Comparison of ENCODE assay signal across 12 cellular contexts in genomic region chr22:27318516-27318915, GRCh38.
DNase-seq lines count a peak whose midpoint lies in the region; ATAC-seq and TF ChIP-seq lines count a peak whose summit lies in the region.
"Had no signal": no experiment of that assay in that cellular context is flagged by ENCODE, and none has a peak within 500 bp of the region (broad histone marks: within the 10 kb centered on the region; RNA-seq: fewer than 3 reads in every experiment).

No MANE protein-coding gene starts in this region.

- no peaks in the 10 kb centered on the region for H3K36me3 ChIP-seq in right atrium auricular region
- H3K36me3 ChIP-seq in kidney epithelial cell (ENCODE audit: control insufficient read depth, insufficient read depth, low read length), result no peaks in the 10 kb centered on the region
- H3K36me3 ChIP-seq in suprapubic skin, result no peaks in the 10 kb centered on the region
- no peaks in the 10 kb centered on the region for H3K36me3 ChIP-seq in ascending aorta
- H3K36me3 ChIP-seq: prostate gland had no signal

- H3K4me1 ChIP-seq in right atrium auricular region (peaks cover 0 to 19% of the 10 kb centered on the region in 2 donors), suprapubic skin (peaks cover 12% of the 10 kb centered on the region), ascending aorta (peaks cover 0 to under 1% of the 10 kb centered on the region in 2 donors)
- H3K4me1 ChIP-seq: prostate gland had no signal

- H3K27ac ChIP-seq in right atrium auricular region (no peak overlapping the region), suprapubic skin (no peak overlapping the region), ascending aorta (no peak overlapping the region)
- H3K27ac ChIP-seq: prostate gland had no signal

- 14% methylated on average over 3 of the region's 3 CpGs for WGBS in suprapubic skin

- intact Hi-C loops in Right ventricle myocardium superior (cut with DNase I) (no loop called here), ascending aorta (cut with DNase I) (no loop called here)

- TF ChIP-seq EP300 in suprapubic skin (IDR thresholded peaks at IDR 0.05), result no peak

- peaks cover 0 to under 1% of the 10 kb centered on the region in 2 donors for H3K27me3 ChIP-seq in right atrium auricular region
- H3K27me3 ChIP-seq in kidney epithelial cell (ENCODE audit: control insufficient read depth, insufficient read depth, low read length), result peaks cover 14% of the 10 kb centered on the region
- H3K27me3 ChIP-seq in suprapubic skin, result peaks cover 35% of the 10 kb centered on the region
- H3K27me3 ChIP-seq in ascending aorta, result no peaks in the 10 kb centered on the region

- no peak overlapping the region for H3K4me3 ChIP-seq in right atrium auricular region
- no peak overlapping the region for H3K4me3 ChIP-seq in kidney epithelial cell (ENCODE audit: low read depth, low read length)
- no peak overlapping the region for H3K4me3 ChIP-seq in suprapubic skin
- no peak overlapping the region for H3K4me3 ChIP-seq in ascending aorta
- H3K4me3 ChIP-seq: prostate gland had no signal

- DNase-seq in Right ventricle myocardium superior (no peak), right atrium auricular region (ENCODE audit: low spot score) (no peak), dedifferentiated amniotic fluid mesenchymal stem cell (ENCODE audit: extremely low spot score) (peak; percentile 68), kidney epithelial cell (ENCODE audit: low read depth) (peak; percentile 49), amygdala (lab: John Stamatoyannopoulos, UW) (no peak), suprapubic skin (ENCODE audit: low spot score in 2 of 2) (no peak), ascending aorta (ENCODE audit: low spot score in 2 of 2) (no peak)
- DNase-seq in stimulated activated CD4-positive, alpha-beta T cell treated with anti-CD3 and anti-CD28 coated beads, Interleukin-4, amount 100 ng/mL, for 4 hours, result no peak
- DNase-seq: cortex of kidney, KG1, NCI-H748 treated with DMSO at 0.1 percent for 48 hours had no signal

- no peak for TF ChIP-seq POLR2A in suprapubic skin (IDR thresholded peaks at IDR 0.05)

- H3K9me3 ChIP-seq in right atrium auricular region (no peaks in the 10 kb centered on the region), suprapubic skin (no peaks in the 10 kb centered on the region), ascending aorta (no peaks in the 10 kb centered on the region)
- H3K9me3 ChIP-seq: prostate gland had no signal

- TF ChIP-seq CTCF in right atrium auricular region (IDR thresholded peaks at IDR 0.05) (no peak), kidney epithelial cell (IDR thresholded peaks at IDR 0.05; ENCODE audit: insufficient read depth, low read length, poor library complexity, severe bottlenecking) (no peak), suprapubic skin (IDR thresholded peaks at IDR 0.05) (no peak), ascending aorta (IDR thresholded peaks at IDR 0.05) (no peak)

- ATAC-seq in Right ventricle myocardium superior (ENCODE audit: poor library complexity), result peak; percentile 91

Comparison
In these comparisons a context has a peak if more than half of its experiments do, and no peak if none do; other contexts are left out.
1. DNase-seq: peak in dedifferentiated amniotic fluid mesenchymal stem cell (single experiment) and kidney epithelial cell (single experiment); none in Right ventricle myocardium superior (single experiment), right atrium auricular region (single experiment), amygdala (0 of 56), suprapubic skin (0 of 2), ascending aorta (0 of 2) and stimulated activated CD4-positive, alpha-beta T cell treated with anti-CD3 and anti-CD28 coated beads, Interleukin-4, amount 100 ng/mL, for 4 hours (0 of 2).